ENCODE assay signal across 8 cellular contexts in genomic region chr6:43021270-43022047, GRCh38. TPM values are rescaled to one million over a fixed set of nuclear protein-coding genes. Genes with fewer than 3 reads are reported as not detected.
DNase-seq lines count a peak whose midpoint lies in the region; TF ChIP-seq lines count a peak whose summit lies in the region.

Gene RRP36 (plus strand): TSS chr6:43021623. CDS start chr6:43021655, 32 bp downstream.

- H3K9me3 ChIP-seq in OCI-LY1 (ENCODE audit: low read length), result no peaks in the 10 kb centered on the region
- no peaks in the 10 kb centered on the region for H3K9me3 ChIP-seq in mononuclear cell (ENCODE audit: low read depth, low read length)

- peak; percentile 78 for TF ChIP-seq POLR2A in GM19099 (IDR thresholded peaks at IDR 0.05; ENCODE audit: extremely low read depth, insufficient read length, low read depth)

- no peaks in the 10 kb centered on the region for H3F3A ChIP-seq in OCI-LY1 (ENCODE audit: insufficient read depth, low read length)

- H3K4me1 ChIP-seq in OCI-LY1 (ENCODE audit: insufficient read depth, low read length, severe bottlenecking), result peaks cover 21% of the 10 kb centered on the region
- H3K4me1 ChIP-seq in mononuclear cell (ENCODE audit: insufficient read depth, low read length), result peaks cover 28% of the 10 kb centered on the region

- peak within 1 kb of the TSS; percentile 98 for H3K9ac ChIP-seq in OCI-LY1 (ENCODE audit: low read length)

- H3K79me2 ChIP-seq in OCI-LY1 (ENCODE audit: insufficient read depth, low read length), result peaks cover 14% of the 10 kb centered on the region; the same call in 1 of the 2 replicates

- peak within 1 kb of the TSS; percentile 99 for H3K4me3 ChIP-seq in AG10803 (ENCODE audit: low read length)
- H3K4me3 ChIP-seq in HL-60 (replicated peaks; ENCODE audit: insufficient read depth, low read length), result peak within 1 kb of the TSS; percentile 79
- H3K4me3 ChIP-seq in OCI-LY1 (ENCODE audit: low read depth, low read length, poor library complexity, severe bottlenecking), result peak within 1 kb of the TSS; percentile 98
- peak within 1 kb of the TSS; percentile 100 for H3K4me3 ChIP-seq in epithelial cell of esophagus (ENCODE audit: low read length)
- H3K4me3 ChIP-seq in mononuclear cell (ENCODE audit: low read length), result peak within 1 kb of the TSS; percentile 90

- H3K27ac ChIP-seq in HL-60 (replicated peaks) (peak within 1 kb of the TSS; percentile 85), OCI-LY1 (ENCODE audit: low read depth, low read length, poor library complexity, severe bottlenecking) (peak within 1 kb of the TSS; percentile 79)

- no peaks in the 10 kb centered on the region for H4K20me1 ChIP-seq in OCI-LY1 (ENCODE audit: insufficient read depth, low read length)

- no peak within 1 kb of the TSS for H2AFZ ChIP-seq in OCI-LY1 (ENCODE audit: low read length)

- peak; percentile 65 for DNase-seq in AG10803 (ENCODE audit: low read depth)
- DNase-seq in HL-60 (ENCODE audit: low read depth in 1 of 2, low spot score in 1 of 2), result peak; percentile 70 to 83
- peak; percentile 76 for DNase-seq in activated T-cell treated with anti-CD3 and anti-CD28 coated beads for 24 hours (ENCODE audit: low read depth)
- peak; percentile 80 for DNase-seq in epithelial cell of esophagus (ENCODE audit: low read depth)
- peak; percentile 67 to 68 for DNase-seq in stimulated activated CD8-positive, alpha-beta memory T cell treated with anti-CD3 and anti-CD28 coated beads, Interleukin-2, amount 100 ng/mL, for 48 hours (ENCODE audit: low read depth in 2 of 2)

- H3K27me3 ChIP-seq in HL-60 (ENCODE audit: insufficient read depth, poor library complexity, severe bottlenecking), result no peaks in the 10 kb centered on the region
- no peaks in the 10 kb centered on the region for H3K27me3 ChIP-seq in OCI-LY1 (ENCODE audit: insufficient read depth, low read length)
- no peaks in the 10 kb centered on the region for H3K27me3 ChIP-seq in mononuclear cell (ENCODE audit: insufficient read depth, low read length)

- TF ChIP-seq CTCF in AG10803 (conservative IDR thresholded peaks at IDR 0.05; ENCODE audit: low read length), result no peak
- TF ChIP-seq CTCF in HL-60 (IDR thresholded peaks at IDR 0.05; ENCODE audit: insufficient read depth, low read length), result no peak
- TF ChIP-seq CTCF in OCI-LY1 (IDR thresholded peaks at IDR 0.05; ENCODE audit: low read length), result no peak
- TF ChIP-seq CTCF in epithelial cell of esophagus (IDR thresholded peaks at IDR 0.05; ENCODE audit: insufficient read depth, low read depth, low read length, missing control alignments), result no peak

- H3K9me2 ChIP-seq in OCI-LY1 (ENCODE audit: low read depth, low read length), result no peaks in the 10 kb centered on the region

- H3K36me3 ChIP-seq in OCI-LY1 (ENCODE audit: insufficient read depth, low read length), result peaks cover 63% of the 10 kb centered on the region

- H3K4me2 ChIP-seq in OCI-LY1 (ENCODE audit: low read length), result peak within 1 kb of the TSS; percentile 79

RNA-seq across cellular contexts. Expression of gene RRP36, which starts in this region (rescaled TPM):
- total RNA-seq in mononuclear cell, result 31.1 TPM

Comparison
In these comparisons a context has a peak if more than half of its experiments do, and no peak if none do; other contexts are left out.
1. Peak in every context shown above with its lines: DNase-seq, H3K4me3 ChIP-seq and H3K27ac ChIP-seq.